Comparison of ENCODE assay signal across 8 cellular contexts in genomic region chr17:40362696-40363479, GRCh38. TPM values are rescaled to one million over a fixed set of nuclear protein-coding genes. Genes with fewer than 3 reads are reported as not detected.
DNase-seq lines count a peak whose midpoint lies in the region; ATAC-seq and TF ChIP-seq lines count a peak whose summit lies in the region.

No MANE protein-coding gene starts in this region.

- H3K9me3 ChIP-seq in esophagus (ENCODE audit: control insufficient read depth in 2 of 2, insufficient read depth in 1 of 2, low read depth in 1 of 2, low read length in 1 of 2) (no peaks in the 10 kb centered on the region), subcutaneous abdominal adipose tissue (ENCODE audit: control insufficient read depth in 5 of 5, low read length in 5 of 5) (no peaks in the 10 kb centered on the region)

- H3K4me3 ChIP-seq in esophagus (ENCODE audit: low read depth in 1 of 2, low read length in 2 of 2) (peak overlapping the region; percentile 57 to 60), subcutaneous abdominal adipose tissue (ENCODE audit: low read depth in 1 of 5, low read length in 5 of 5) (peak overlapping the region in 4 of 5 donors; percentile 62 to 75 (median 73))

- H3K36me3 Mint-ChIP-seq in nephron progenitor cell (ENCODE audit: low read depth) = no peaks in the 10 kb centered on the region

- H3K27ac ChIP-seq in esophagus (ENCODE audit: low read depth in 2 of 2, low read length in 1 of 2) (peak overlapping the region; percentile 37 to 53), subcutaneous abdominal adipose tissue (ENCODE audit: low read depth, low read length) (no peak overlapping the region)

- TF ChIP-seq POLR2A in GM18505 (IDR thresholded peaks at IDR 0.05; ENCODE audit: borderline replicate concordance, extremely low read depth, insufficient read depth, insufficient read length) = no peak

- no peaks in the 10 kb centered on the region for H3K36me3 ChIP-seq in esophagus (ENCODE audit: control insufficient read depth in 2 of 2, insufficient read depth in 2 of 2, low read length in 1 of 2)
- H3K36me3 ChIP-seq in subcutaneous abdominal adipose tissue (ENCODE audit: control insufficient read depth in 5 of 5, insufficient read depth in 5 of 5, low read length in 5 of 5) = no peaks in the 10 kb centered on the region

- no peaks in the 10 kb centered on the region for H3K27me3 ChIP-seq in esophagus (ENCODE audit: control insufficient read depth in 1 of 2, insufficient read depth in 2 of 2, low read length in 2 of 2)
- peaks cover 0 to 16% (median 12%) of the 10 kb centered on the region in 5 donors for H3K27me3 ChIP-seq in subcutaneous abdominal adipose tissue (ENCODE audit: control insufficient read depth in 5 of 5, insufficient read depth in 4 of 5, low read length in 5 of 5)

- H3K27ac Mint-ChIP-seq in nephron progenitor cell = no peak overlapping the region

- peaks cover 24% of the 10 kb centered on the region for H3K4me1 Mint-ChIP-seq in nephron progenitor cell

- DNase-seq in 8988T (peak; percentile 95), NOMO-1 treated with DMSO at 0.1 percent for 48 hours (lab: John Stamatoyannopoulos, UW; ENCODE audit: unreplicated experiment) (peak; percentile 80), nephron progenitor cell (peak; percentile 84)
- DNase-seq in activated CD8-positive, alpha-beta memory T cell treated with anti-CD3 and anti-CD28 coated beads, Interleukin-2, amount 50 U/mL, for 4 hours = peak; percentile 77

- peak overlapping the region in 1 of 5 donors; percentile 30 for H3K9ac ChIP-seq in subcutaneous abdominal adipose tissue (ENCODE audit: low read length in 5 of 5)

- H3K9me3 Mint-ChIP-seq in nephron progenitor cell = no peaks in the 10 kb centered on the region

- peak overlapping the region; percentile 85 for H3K4me3 Mint-ChIP-seq in nephron progenitor cell

- 0 to 1% methylated on average over 80 to 112 of the region's 112 CpGs for WGBS in esophagus, 2 donors

- H3K4me1 ChIP-seq in esophagus (ENCODE audit: control insufficient read depth in 2 of 2, insufficient read depth in 2 of 2, low read length in 1 of 2) (peaks cover 4 to 16% of the 10 kb centered on the region in 2 donors), subcutaneous abdominal adipose tissue (ENCODE audit: control insufficient read depth in 5 of 5, insufficient read depth in 5 of 5, low read length in 5 of 5) (peaks cover 0 to 30% (median 19%) of the 10 kb centered on the region in 5 donors)

- peaks cover 51% of the 10 kb centered on the region for H3K27me3 Mint-ChIP-seq in nephron progenitor cell (ENCODE audit: low read depth, poor library complexity)

- peak; percentile 56 for ATAC-seq in GM18505 (IDR thresholded peaks at IDR 0.05; ENCODE audit: unreplicated experiment)
- ATAC-seq in HG03196 (IDR thresholded peaks at IDR 0.05; ENCODE audit: unreplicated experiment) = peak; percentile 57

- TF ChIP-seq CTCF in nephron progenitor cell (IDR thresholded peaks at IDR 0.05) = peak; percentile 50

RNA-seq across cellular contexts. Expression of gene GJD3, which starts 1.6 kb away (rescaled TPM):
- polyA plus RNA-seq in esophagus = 1 to 10 TPM in 1 of 2 donors, under 1 TPM in 1; 0.68 to 1.0 TPM

RNA-seq across cellular contexts. Expression of gene RARA, which starts 53.9 kb away (rescaled TPM):
- polyA plus RNA-seq in esophagus = 1 to 10 TPM; 5.2 to 6.6 TPM

RNA-seq across cellular contexts. Expression of gene TOP2A, which starts 54.8 kb away (rescaled TPM):
- 10 to 100 TPM; 18.0 to 56.0 TPM for polyA plus RNA-seq in esophagus
